ENCODE assay signal across 11 cellular contexts in genomic region chr14:68935761-68936209, GRCh38. TPM values are rescaled to one million over a fixed set of nuclear protein-coding genes. Genes with fewer than 3 reads are reported as not detected.
DNase-seq lines count a peak whose midpoint lies in the region; ATAC-seq and TF ChIP-seq lines count a peak whose summit lies in the region.
"Had no signal": no experiment of that assay in that cellular context is flagged by ENCODE, and none has a peak within 500 bp of the region (broad histone marks: within the 10 kb centered on the region; RNA-seq: fewer than 3 reads in every experiment).

No MANE protein-coding gene starts in this region.

- ATAC-seq in stimulated activated naive CD8-positive, alpha-beta T cell treated with anti-CD3 and anti-CD28 coated beads, Interleukin-15, Interleukin-2, amounts not matched to agents 100 U/mL and 50 U/mL, for 24 hours: no peak
- ATAC-seq in GM21786 (IDR thresholded peaks at IDR 0.05; ENCODE audit: unreplicated experiment): no peak

- peaks cover 88% of the 10 kb centered on the region for H3K4me1 Mint-ChIP-seq in stimulated activated naive CD8-positive, alpha-beta T cell treated with anti-CD3 and anti-CD28 coated beads, Interleukin-15, Interleukin-2, amounts not matched to agents 100 ng/mL and 50 ng/mL, for 24 hours (ENCODE audit: low read depth)
- H3K4me1 Mint-ChIP-seq: activated B cell treated with CpG ODN at 0.5 μM for 24 hours had no signal

- H3K4me3 ChIP-seq in osteoblast (ENCODE audit: insufficient read depth, low read length): no peak overlapping the region

- H3K36me3 ChIP-seq in osteoblast (ENCODE audit: insufficient read depth, low read length): peaks cover 49% of the 10 kb centered on the region

- no peaks in the 10 kb centered on the region for H3K9me3 ChIP-seq in osteoblast (ENCODE audit: low read depth, low read length)

- no peak overlapping the region for H2AFZ ChIP-seq in osteoblast (ENCODE audit: low read length)

- H3K36me3 Mint-ChIP-seq in stimulated activated naive CD8-positive, alpha-beta T cell treated with anti-CD3 and anti-CD28 coated beads, Interleukin-15, Interleukin-2, amounts not matched to agents 100 ng/mL and 50 ng/mL, for 24 hours (ENCODE audit: low read depth): peaks cover 20% of the 10 kb centered on the region

- peaks cover 96% of the 10 kb centered on the region for H3K79me2 ChIP-seq in osteoblast (ENCODE audit: insufficient read depth, low read length)

- H4K20me1 ChIP-seq in osteoblast (ENCODE audit: insufficient read depth, low read length): peaks cover 80% of the 10 kb centered on the region

- H3K9me3 Mint-ChIP-seq in stimulated activated naive CD8-positive, alpha-beta T cell treated with anti-CD3 and anti-CD28 coated beads, Interleukin-15, Interleukin-2, amounts not matched to agents 100 ng/mL and 50 ng/mL, for 24 hours: no peaks in the 10 kb centered on the region
- H3K9me3 Mint-ChIP-seq: activated B cell treated with CpG ODN at 0.5 μM for 24 hours, nephron progenitor cell had no signal

- peak overlapping the region; percentile 66 for H3K27ac Mint-ChIP-seq in stimulated activated naive CD8-positive, alpha-beta T cell treated with anti-CD3 and anti-CD28 coated beads, Interleukin-15, Interleukin-2, amounts not matched to agents 100 ng/mL and 50 ng/mL, for 24 hours
- H3K27ac Mint-ChIP-seq: activated B cell treated with CpG ODN at 0.5 μM for 24 hours, nephron progenitor cell had no signal

- peak overlapping the region; percentile 38 for H3K27ac ChIP-seq in osteoblast (ENCODE audit: low read depth, low read length)
- no peak overlapping the region for H3K27ac ChIP-seq in substantia nigra (ENCODE audit: low read depth, low read length, poor library complexity, severe bottlenecking)

- peaks cover 54% of the 10 kb centered on the region for H3K4me1 ChIP-seq in osteoblast (ENCODE audit: insufficient read depth, low read length)

- no peak for TF ChIP-seq CTCF in osteoblast (IDR thresholded peaks at IDR 0.05; ENCODE audit: extremely low read depth, low read depth, low read length)

- no peak overlapping the region for H3K4me3 Mint-ChIP-seq in stimulated activated naive CD8-positive, alpha-beta T cell treated with anti-CD3 and anti-CD28 coated beads, Interleukin-15, Interleukin-2, amounts not matched to agents 100 ng/mL and 50 ng/mL, for 24 hours
- H3K4me3 Mint-ChIP-seq: activated B cell treated with CpG ODN at 0.5 μM for 24 hours, nephron progenitor cell had no signal

- intact Hi-C loops in cardiac septum (cut with DNase I): no loop called here

- H3K4me2 ChIP-seq in osteoblast (ENCODE audit: insufficient read depth, low read length): no peak overlapping the region

- no peaks in the 10 kb centered on the region for H3K27me3 ChIP-seq in osteoblast (ENCODE audit: insufficient read depth, low read length)

- no peak for DNase-seq in stimulated activated naive CD8-positive, alpha-beta T cell treated with anti-CD3 and anti-CD28 coated beads, Interleukin-15, Interleukin-2, amounts not matched to agents 100 U/mL and 50 U/mL, for 24 hours
- DNase-seq in cardiac septum (ENCODE audit: low spot score): peak; percentile 83
- DNase-seq in osteoblast (ENCODE audit: insufficient read length, low spot score, missing footprints): no peak
- DNase-seq in stimulated activated CD4-positive, alpha-beta T cell treated with anti-CD3 and anti-CD28 coated beads, Interleukin-4, amount 100 ng/mL, for 1 hour: no peak
- DNase-seq in DMS53 (lab: John Stamatoyannopoulos, UW): no peak
- DNase-seq in substantia nigra (lab: John Stamatoyannopoulos, UW): no peak
- DNase-seq: activated B cell treated with CpG ODN at 0.5 μM for 24 hours; activated naive CD4-positive, alpha-beta T cell; nephron progenitor cell had no signal

- no peaks in the 10 kb centered on the region for H3K27me3 Mint-ChIP-seq in stimulated activated naive CD8-positive, alpha-beta T cell treated with anti-CD3 and anti-CD28 coated beads, Interleukin-15, Interleukin-2, amounts not matched to agents 100 ng/mL and 50 ng/mL, for 24 hours
- H3K27me3 Mint-ChIP-seq: activated B cell treated with CpG ODN at 0.5 μM for 24 hours had no signal

RNA-seq across cellular contexts. Expression of gene ACTN1, which starts 43.3 kb away (rescaled TPM):
- total RNA-seq in cardiac septum (346 TPM), osteoblast (444 and 447 TPM in 2 replicates)
